15 cellular contexts compared by ENCODE assay signal in the genomic region with DNA sequence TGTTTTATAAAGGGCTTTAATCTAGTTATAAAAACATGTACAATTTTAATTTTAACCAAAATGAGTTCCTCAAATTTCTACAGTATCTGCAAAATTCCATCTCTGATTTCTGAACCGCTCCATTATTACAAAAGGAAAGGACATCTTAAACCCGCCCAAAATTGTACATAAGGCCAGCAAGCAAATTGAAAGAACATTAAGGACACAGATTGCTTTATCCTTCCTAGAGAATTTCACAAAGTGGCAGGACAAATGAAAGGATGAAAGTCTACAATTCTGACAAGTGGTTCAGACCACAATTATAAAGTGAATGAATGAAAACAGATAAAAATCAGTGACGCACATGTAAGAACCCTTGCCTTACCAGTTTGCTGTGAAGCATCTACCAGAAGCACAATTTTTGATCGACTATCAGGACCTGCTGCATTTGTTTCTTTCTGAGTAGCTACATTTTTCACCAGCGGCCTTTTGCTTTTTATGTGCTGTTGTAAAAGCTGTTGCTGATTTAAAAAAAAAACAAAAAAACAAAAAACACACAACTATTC. TPM values are rescaled to one million over a fixed set of nuclear protein-coding genes. Genes with fewer than 3 reads are reported as not detected.
DNase-seq lines count a peak whose midpoint lies in the region; FAIRE-seq and TF ChIP-seq lines count a peak whose summit lies in the region.
"Had no signal": no experiment of that assay in that cellular context is flagged by ENCODE, and none has a peak within 500 bp of the region (broad histone marks: within the 10 kb centered on the region; RNA-seq: fewer than 3 reads in every experiment).

No MANE protein-coding gene starts in this region.

- no peaks in the 10 kb centered on the region for H3K27me3 Mint-ChIP-seq in T-helper 2 cell treated with Interferon-gamma antibody and Interleukin-4, amounts not matched to agents 5 μg/mL and 100 μg/mL, for 36 hours (ENCODE audit: low read depth)
- H3K27me3 Mint-ChIP-seq in mesothelial cell of epicardium (ENCODE audit: low read depth) = no peaks in the 10 kb centered on the region
- H3K27me3 Mint-ChIP-seq: CD4-positive, CD25-positive, alpha-beta regulatory T cell had no signal

- TF ChIP-seq POLR2A in GM12892 (IDR thresholded peaks at IDR 0.05; ENCODE audit: low read depth, low read length) = no peak

- FAIRE-seq in GM12892 (lab: Jason Lieb, UNC) = peak; percentile 72
- peak; percentile 8 for FAIRE-seq in endometrium (lab: Jason Lieb, UNC)
- FAIRE-seq: GM18507 had no signal

- H3K36me3 Mint-ChIP-seq in T-helper 2 cell treated with Interferon-gamma antibody and Interleukin-4, amounts not matched to agents 5 μg/mL and 100 μg/mL, for 36 hours (ENCODE audit: low read depth) = peaks cover 32% of the 10 kb centered on the region
- H3K36me3 Mint-ChIP-seq in mesothelial cell of epicardium = peaks cover 23% of the 10 kb centered on the region

- peaks cover 18% of the 10 kb centered on the region for H3K4me1 Mint-ChIP-seq in T-helper 2 cell treated with Interferon-gamma antibody and Interleukin-4, amounts not matched to agents 5 μg/mL and 100 μg/mL, for 36 hours (ENCODE audit: low read depth)
- peaks cover 3% of the 10 kb centered on the region for H3K4me1 Mint-ChIP-seq in mesothelial cell of epicardium
- H3K4me1 Mint-ChIP-seq: GM23338 had no signal

- H3K27ac ChIP-seq in substantia nigra (ENCODE audit: low read depth, low read length, poor library complexity, severe bottlenecking) = no peak overlapping the region
- H3K27ac ChIP-seq: BLaER1 treated with 17β-estradiol and CSF1 and Interleukin-3, amounts not matched to agents 10 nM and 100 nM had no signal

- H3K27ac Mint-ChIP-seq in T-helper 2 cell treated with Interferon-gamma antibody and Interleukin-4, amounts not matched to agents 5 μg/mL and 100 μg/mL, for 36 hours = peak overlapping the region; percentile 34
- H3K27ac Mint-ChIP-seq in mesothelial cell of epicardium = peak overlapping the region; percentile 15
- H3K27ac Mint-ChIP-seq: CD4-positive, CD25-positive, alpha-beta regulatory T cell; GM23338 had no signal

- DNase-seq in GM12892 (ENCODE audit: insufficient read length) (no peak), mesothelial cell of epicardium (ENCODE audit: low spot score in 2 of 2, unreplicated experiment in 2 of 2) (no peak), substantia nigra (lab: John Stamatoyannopoulos, UW) (no peak), GM10248 (ENCODE audit: extremely low spot score) (no peak), inferior parietal cortex (ENCODE audit: extremely low spot score) (no peak)
- no peak for DNase-seq in T-helper 2 cell treated with Interferon-gamma antibody and Interleukin-4, amounts not matched to agents 5 μg/mL and 100 μg/mL, for 36 hours (ENCODE audit: low spot score)
- DNase-seq: ACHN; CD4-positive, CD25-positive, alpha-beta regulatory T cell; DMS53; GF-D8; H7 had no signal

- no peaks in the 10 kb centered on the region for H3K9me3 Mint-ChIP-seq in T-helper 2 cell treated with Interferon-gamma antibody and Interleukin-4, amounts not matched to agents 5 μg/mL and 100 μg/mL, for 36 hours
- no peaks in the 10 kb centered on the region for H3K9me3 Mint-ChIP-seq in mesothelial cell of epicardium
- H3K9me3 Mint-ChIP-seq: CD4-positive, CD25-positive, alpha-beta regulatory T cell; GM23338 had no signal

- H3K4me3 Mint-ChIP-seq in T-helper 2 cell treated with Interferon-gamma antibody and Interleukin-4, amounts not matched to agents 5 μg/mL and 100 μg/mL, for 36 hours = peak overlapping the region; percentile 19
- no peak overlapping the region for H3K4me3 Mint-ChIP-seq in mesothelial cell of epicardium
- H3K4me3 Mint-ChIP-seq: CD4-positive, CD25-positive, alpha-beta regulatory T cell; GM23338 had no signal

- POLR2A ChIA-PET in GM10248 (lab: Yijun Ruan, JAX) = no interaction called here

- TF ChIP-seq CTCF in mesothelial cell of epicardium (IDR thresholded peaks at IDR 0.05; ENCODE audit: unreplicated experiment) (no peak), GM10248 (IDR thresholded peaks at IDR 0.05; ENCODE audit: control extremely low read depth, extremely low read depth, low read depth, missing control alignments) (no peak)

- CTCF ChIA-PET in GM10248 (lab: Yijun Ruan, JAX) = interaction anchor here (1.6 kb wide), 1 partner anchor 11 kb away, joined by 4 read pairs; no protein-coding TSS in a partner anchor

RNA-seq across cellular contexts. Expression of a gene that starts 13.6 kb away (rescaled TPM):
- 12.4 TPM for polyA plus RNA-seq in GM12892 (2012; ENCODE audit: missing spikeins)
- total RNA-seq in mesothelial cell of epicardium = 53.4 to 64.2 TPM (median 58.9 TPM) in 3 replicates
